In genomic region chr3:129943020-129943419, GRCh38 we compare ENCODE assay signal across 1 cellular context.
TF ChIP-seq lines count a peak whose summit lies in the region.

No MANE protein-coding gene starts in this region.

TF ChIP-seq in HepG2, 621 proteins besides CTCF, POLR2A, EP300 and RAD21:
- no peak for TF ChIP-seq PREB (CRISPR knock-in tag; IDR thresholded peaks at IDR 0.05)
- peak; percentile 82 for TF ChIP-seq ATF7 (IDR thresholded peaks at IDR 0.05)
- TF ChIP-seq ATF7 (CRISPR knock-in tag; IDR thresholded peaks at IDR 0.05): no peak
